16 cellular contexts compared by ENCODE assay signal in genomic region chr1:96240438-96240837, GRCh38.
DNase-seq lines count a peak whose midpoint lies in the region; TF ChIP-seq lines count a peak whose summit lies in the region.
"Had no signal": no experiment of that assay in that cellular context is flagged by ENCODE, and none has a peak within 500 bp of the region (broad histone marks: within the 10 kb centered on the region; RNA-seq: fewer than 3 reads in every experiment).

No MANE protein-coding gene starts in this region.

- no peak overlapping the region for H3K27ac ChIP-seq in MM.1S (ENCODE audit: low read length)
- H3K27ac ChIP-seq: 22Rv1, A549, C4-2B had no signal

- no peaks in the 10 kb centered on the region for H3K36me3 ChIP-seq in MM.1S (replicated peaks; ENCODE audit: insufficient read depth, low read length)

- H3K4me1 ChIP-seq in MM.1S (ENCODE audit: low read length), result no peaks in the 10 kb centered on the region
- H3K4me1 ChIP-seq: A549 had no signal

- H3K9me2 ChIP-seq in MM.1S (replicated peaks; ENCODE audit: insufficient read depth, low read length), result no peaks in the 10 kb centered on the region

- H4K20me1 ChIP-seq in MM.1S (ENCODE audit: insufficient read depth, low read length), result no peaks in the 10 kb centered on the region

- no peaks in the 10 kb centered on the region for H3K79me2 ChIP-seq in MM.1S (ENCODE audit: low read length)

- no peak overlapping the region for H2AFZ ChIP-seq in MM.1S (ENCODE audit: low read length)

- DNase-seq in NOMO-1 treated with DMSO at 0.1 percent for 48 hours (lab: John Stamatoyannopoulos, UW; ENCODE audit: unreplicated experiment) (peak; percentile 5), NOMO-1 treated with dmso at 0.1 percent for 144 hours (lab: John Stamatoyannopoulos, UW; ENCODE audit: unreplicated experiment) (no peak), MV-4-11 (lab: John Stamatoyannopoulos, UW) (peak; percentile 77), OCI-M1 (lab: John Stamatoyannopoulos, UW) (peak; percentile 46), HuH-7 (ENCODE audit: low spot score) (no peak), MM.1S (no peak)
- no peak for DNase-seq in stimulated activated CD4-positive, alpha-beta T cell treated with anti-CD3 and anti-CD28 coated beads, Interleukin-2, amount 100 ng/mL, for 24 hours
- DNase-seq: CD4-positive, alpha-beta memory T cell; DMS153; DMS79; GF-D8; GOT3; H9 had no signal

- H3K9me3 ChIP-seq in MM.1S (replicated peaks; ENCODE audit: insufficient read depth, low read length), result no peaks in the 10 kb centered on the region
- H3K9me3 ChIP-seq: A549 had no signal

- no peaks in the 10 kb centered on the region for H3K27me3 ChIP-seq in MM.1S (replicated peaks; ENCODE audit: insufficient read depth, low read length)

- no peaks in the 10 kb centered on the region for H3F3A ChIP-seq in MM.1S (ENCODE audit: insufficient read depth, low read length)

- TF ChIP-seq CTCF in MM.1S (IDR thresholded peaks at IDR 0.05; ENCODE audit: low read length), result no peak

- H3K9ac ChIP-seq in MM.1S (ENCODE audit: low read length), result no peak overlapping the region

- no peak overlapping the region for H3K4me2 ChIP-seq in MM.1S (ENCODE audit: low read depth, low read length)
- H3K4me2 ChIP-seq: A549 had no signal

- H3K4me3 ChIP-seq in MM.1S (ENCODE audit: low read length), result no peak overlapping the region
- H3K4me3 ChIP-seq: A549 had no signal

Comparison
In these comparisons a context has a peak if more than half of its experiments do, and no peak if none do; other contexts are left out.
1. DNase-seq: peak in NOMO-1 treated with DMSO at 0.1 percent for 48 hours (single experiment), MV-4-11 (single experiment) and OCI-M1 (single experiment); none in NOMO-1 treated with dmso at 0.1 percent for 144 hours (single experiment), stimulated activated CD4-positive, alpha-beta T cell treated with anti-CD3 and anti-CD28 coated beads, Interleukin-2, amount 100 ng/mL, for 24 hours (0 of 2), HuH-7 (single experiment) and MM.1S (single experiment).